ENCODE assay signal across 29 cellular contexts in genomic region chr13:41533266-41533665, GRCh38.
"Had no signal": no experiment of that assay in that cellular context is flagged by ENCODE, and none has a peak within 500 bp of the region (broad histone marks: within the 10 kb centered on the region; RNA-seq: fewer than 3 reads in every experiment).

No MANE protein-coding gene starts in this region.

- H3K36me3 ChIP-seq: adrenal gland, ascending aorta, brain microvascular endothelial cell, left lung, pancreas, tibial nerve had no signal

- H3K4me3 Mint-ChIP-seq: activated naive CD8-positive, alpha-beta T cell; activated T-cell treated with anti-CD3 and anti-CD28 coated beads, Interleukin-2, amount 50 U/mL, for 4 hours; central memory CD8-positive, alpha-beta T cell; natural killer cell; stimulated activated naive CD8-positive, alpha-beta T cell treated with anti-CD3 and anti-CD28 coated beads, Interleukin-15, Interleukin-2, amounts not matched to agents 100 ng/mL and 50 ng/mL, for 24 hours; T-helper 2 cell treated with Interferon-gamma antibody and Interleukin-4, amounts not matched to agents 5 μg/mL and 100 μg/mL, for 36 hours had no signal

- H3K27me3 ChIP-seq: adrenal gland, ascending aorta, brain microvascular endothelial cell, left lung, pancreas, tibial nerve had no signal

- H3K4me1 ChIP-seq: adrenal gland, ascending aorta, left lung, pancreas, psoas muscle had no signal

- DNase-seq: activated CD4-positive, alpha-beta T cell treated with anti-CD3 and anti-CD28 coated beads, Interleukin-2, amount 50 U/mL, for 48 hours; activated CD4-positive, CD25-positive, alpha-beta regulatory T cell treated with anti-CD3 and anti-CD28 coated beads, Interleukin-2, amount 50 U/mL, for 72 hours; activated CD8-positive, alpha-beta memory T cell treated with anti-CD3 and anti-CD28 coated beads, Interleukin-2, amount 50 U/mL, for 48 hours; activated naive CD4-positive, alpha-beta T cell; activated T-cell treated with anti-CD3 and anti-CD28 coated beads, Interleukin-2, amount 50 U/mL, for 4 hours; adrenal gland; brain microvascular endothelial cell; effector memory CD4-positive, alpha-beta T cell; hippocampal formation; kidney glomerular epithelial cell; left lung; midbrain; natural killer cell; pancreas; stimulated activated CD4-positive, alpha-beta T cell treated with anti-CD3 and anti-CD28 coated beads, Interleukin-1b, Interleukin-23, amount 100 ng/mL, for 48 hours; substantia nigra had no signal

- H3K4me1 Mint-ChIP-seq: central memory CD8-positive, alpha-beta T cell; natural killer cell had no signal

- H3K9me3 ChIP-seq: adrenal gland, ascending aorta, left lung, pancreas, psoas muscle, tibial nerve had no signal

- ATAC-seq: activated T-cell treated with anti-CD3 and anti-CD28 coated beads, Interleukin-2, amount 50 U/mL, for 4 hours; left lung; natural killer cell; pancreas; psoas muscle had no signal

- H3K27ac Mint-ChIP-seq: activated naive CD8-positive, alpha-beta T cell; activated T-helper 2 cell treated with anti-CD3 and anti-CD28 coated beads, Interferon-gamma antibody, Interleukin-2, Interleukin-4, amounts not matched to agents 10 μg/mL and 5 μg/mL and 100 μg/mL, durations not matched to agents 14 hours and 24 hours and 36 hours; natural killer cell; stimulated activated naive CD8-positive, alpha-beta T cell treated with anti-CD3 and anti-CD28 coated beads, Interleukin-15, Interleukin-2, amounts not matched to agents 100 ng/mL and 50 ng/mL, for 24 hours; T-helper 2 cell treated with Interferon-gamma antibody and Interleukin-4, amounts not matched to agents 5 μg/mL and 100 μg/mL, for 36 hours had no signal

- H3K27ac ChIP-seq: adrenal gland, ascending aorta, brain microvascular endothelial cell, left lung, pancreas, psoas muscle, tibial nerve, VCaP had no signal

- H3K27me3 Mint-ChIP-seq: activated naive CD8-positive, alpha-beta T cell; stimulated activated naive CD8-positive, alpha-beta T cell treated with anti-CD3 and anti-CD28 coated beads, Interleukin-15, Interleukin-2, amounts not matched to agents 100 ng/mL and 50 ng/mL, for 24 hours had no signal

- H3K4me3 ChIP-seq: adrenal gland, ascending aorta, left lung, lung, pancreas, psoas muscle, tibial nerve had no signal

- FAIRE-seq: colon, frontal cortex, pancreas, urothelium cell line had no signal

- H3K9me3 Mint-ChIP-seq: activated T-cell treated with anti-CD3 and anti-CD28 coated beads, Interleukin-2, amount 50 U/mL, for 4 hours; activated T-helper 2 cell treated with anti-CD3 and anti-CD28 coated beads, Interferon-gamma antibody, Interleukin-2, Interleukin-4, amounts not matched to agents 10 μg/mL and 5 μg/mL and 100 μg/mL, durations not matched to agents 14 hours and 24 hours and 36 hours; central memory CD8-positive, alpha-beta T cell; natural killer cell; T-helper 2 cell treated with Interferon-gamma antibody and Interleukin-4, amounts not matched to agents 5 μg/mL and 100 μg/mL, for 36 hours had no signal

- H3K36me3 Mint-ChIP-seq: natural killer cell had no signal
